ENCODE assay signal across 8 cellular contexts in the genomic region with DNA sequence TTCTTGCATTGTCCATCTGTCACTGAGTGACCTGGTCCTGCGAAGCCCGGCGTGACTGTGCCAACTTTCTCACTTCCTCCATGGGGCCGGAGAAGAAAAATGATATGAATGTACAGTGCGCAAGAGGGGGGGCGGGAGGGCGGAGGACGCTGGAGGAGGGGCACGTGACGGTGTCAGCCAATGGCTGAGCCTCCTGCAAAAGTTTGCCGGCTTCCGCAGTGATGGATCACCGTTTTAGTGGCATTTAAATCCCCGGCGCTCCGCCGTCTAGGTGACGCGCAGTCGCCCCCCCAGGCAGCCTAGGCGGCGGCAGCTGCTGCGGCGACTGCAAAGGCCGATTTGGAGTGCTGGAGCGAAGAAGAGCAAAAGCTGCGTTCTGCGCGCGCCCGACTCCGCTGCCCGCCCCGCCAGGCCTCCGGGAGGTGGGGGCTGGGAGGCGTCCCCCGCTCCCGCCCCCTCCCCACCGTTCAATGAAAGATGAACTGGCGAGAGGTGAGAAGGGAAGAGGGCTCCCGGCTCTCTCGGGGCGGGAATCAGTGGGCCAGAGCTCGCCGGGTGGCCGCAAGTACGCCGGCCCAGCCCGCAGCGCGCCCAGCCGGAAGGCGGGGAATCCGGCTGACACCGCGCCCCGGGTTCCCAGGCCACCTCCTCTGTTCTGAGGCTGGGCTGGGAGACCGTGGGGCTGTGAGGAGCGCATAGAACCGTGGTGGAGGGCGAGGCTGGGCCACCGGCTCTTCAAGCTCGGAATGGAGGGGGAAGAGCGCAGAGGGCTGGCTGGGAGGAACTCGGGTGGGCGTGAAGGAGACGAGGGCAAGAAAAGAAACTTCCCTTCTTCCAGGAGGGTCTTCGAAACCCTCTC. TPM values are rescaled to one million over a fixed set of nuclear protein-coding genes. Genes with fewer than 3 reads are reported as not detected.
DNase-seq lines count a peak whose midpoint lies in the region; ATAC-seq and TF ChIP-seq lines count a peak whose summit lies in the region.

A gene (minus strand): TSS at position 104 of the 859 bp plus-strand sequence. CDS start 88 bp downstream, at position 16.

- no peak within 1 kb of the TSS for H3K9ac ChIP-seq in iPS-20b (ENCODE audit: low read depth, low read length)

- H3K27me3 ChIP-seq in ascending aorta (no peaks in the 10 kb centered on the region), iPS-20b (ENCODE audit: insufficient read depth, low read length) (peaks cover 100% of the 10 kb centered on the region)

- TF ChIP-seq CTCF in ascending aorta (IDR thresholded peaks at IDR 0.05) = no peak

- H3K9me3 ChIP-seq in ascending aorta (no peaks in the 10 kb centered on the region), iPS-20b (ENCODE audit: insufficient read depth, low read depth, low read length) (peaks cover 5% of the 10 kb centered on the region; the same call in 1 of the 2 replicates)

- H3K4me3 ChIP-seq in ascending aorta = peak within 1 kb of the TSS; percentile 79 to 82
- peak within 1 kb of the TSS; percentile 60 for H3K4me3 ChIP-seq in iPS-20b (ENCODE audit: low read length)

- H3K27ac ChIP-seq in ascending aorta = peak within 1 kb of the TSS; percentile 89 to 97
- no peak within 1 kb of the TSS for H3K27ac ChIP-seq in iPS-20b (ENCODE audit: low read length)

- no peaks in the 10 kb centered on the region for H3K36me3 ChIP-seq in ascending aorta
- H3K36me3 ChIP-seq in iPS-20b (ENCODE audit: insufficient read depth, low read depth, low read length) = no peaks in the 10 kb centered on the region

- intact Hi-C loops in ascending aorta (cut with DNase I) = loop anchor here (1.0 to 5.0 kb wide), 7 partner anchors 19 to 1241 kb away; a partner anchor contains a TSS

- DNase-seq in NCI-H1105 (lab: John Stamatoyannopoulos, UW) (peak; percentile 81), T-helper 2 cell (peak; percentile 51 to 89 (median 70)), ascending aorta (ENCODE audit: low spot score in 2 of 2) (peak; percentile 44 to 94), NCI-H2029 (lab: John Stamatoyannopoulos, UW) (no peak)
- peak; percentile 63 for DNase-seq in stimulated activated CD4-positive, alpha-beta T cell treated with anti-CD3 and anti-CD28 coated beads, Interleukin-12 subunit alpha, Interleukin-12 subunit beta, amount 100 ng/mL, for 4 hours

- TF ChIP-seq POLR2A in GM15510 (IDR thresholded peaks at IDR 0.05; ENCODE audit: borderline replicate concordance, extremely low read depth, insufficient read length) = peak; percentile 46

- peaks cover 0 to 18% of the 10 kb centered on the region in 2 donors for H3K4me1 ChIP-seq in ascending aorta
- H3K4me1 ChIP-seq in iPS-20b (ENCODE audit: insufficient read depth, low read length) = peaks cover 25% of the 10 kb centered on the region

- peak; percentile 84 for ATAC-seq in HG02678 (IDR thresholded peaks at IDR 0.05; ENCODE audit: unreplicated experiment)

RNA-seq across cellular contexts. Expression of the gene that starts here (rescaled TPM):
- total RNA-seq in ascending aorta = not detected

Comparison
In these comparisons a context has a peak if more than half of its experiments do, and no peak if none do; other contexts are left out.
1. Peak in DNase-seq, H3K4me3 ChIP-seq and H3K27ac ChIP-seq in ascending aorta; RNA of the gene not detected or under 1 TPM.